1 cellular context compared by ENCODE assay signal in genomic region chr22:42519544-42520237, GRCh38.
TF ChIP-seq lines count a peak whose summit lies in the region.

TSS of gene RRP7A (minus strand) at chr22:42519796. CDS start at chr22:42519786, 10 bp downstream.

TF ChIP-seq in HepG2, 621 proteins besides CTCF, POLR2A, EP300 and RAD21 (continued from another document):
- TF ChIP-seq, protein P1, sequence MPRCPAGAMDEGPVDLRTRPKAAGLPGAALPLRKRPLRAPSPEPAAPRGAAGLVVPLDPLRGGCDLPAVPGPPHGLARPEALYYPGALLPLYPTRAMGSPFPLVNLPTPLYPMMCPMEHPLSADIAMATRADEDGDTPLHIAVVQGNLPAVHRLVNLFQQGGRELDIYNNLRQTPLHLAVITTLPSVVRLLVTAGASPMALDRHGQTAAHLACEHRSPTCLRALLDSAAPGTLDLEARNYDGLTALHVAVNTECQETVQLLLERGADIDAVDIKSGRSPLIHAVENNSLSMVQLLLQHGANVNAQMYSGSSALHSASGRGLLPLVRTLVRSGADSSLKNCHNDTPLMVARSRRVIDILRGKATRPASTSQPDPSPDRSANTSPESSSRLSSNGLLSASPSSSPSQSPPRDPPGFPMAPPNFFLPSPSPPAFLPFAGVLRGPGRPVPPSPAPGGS (CRISPR knock-in tag; IDR thresholded peaks at IDR 0.05) = no peak
- TF ChIP-seq, protein P2, sequence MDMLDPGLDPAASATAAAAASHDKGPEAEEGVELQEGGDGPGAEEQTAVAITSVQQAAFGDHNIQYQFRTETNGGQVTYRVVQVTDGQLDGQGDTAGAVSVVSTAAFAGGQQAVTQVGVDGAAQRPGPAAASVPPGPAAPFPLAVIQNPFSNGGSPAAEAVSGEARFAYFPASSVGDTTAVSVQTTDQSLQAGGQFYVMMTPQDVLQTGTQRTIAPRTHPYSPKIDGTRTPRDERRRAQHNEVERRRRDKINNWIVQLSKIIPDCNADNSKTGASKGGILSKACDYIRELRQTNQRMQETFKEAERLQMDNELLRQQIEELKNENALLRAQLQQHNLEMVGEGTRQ (IDR thresholded peaks at IDR 0.05; ENCODE audit: low read depth, low read length) = no peak
- TF ChIP-seq, protein P2 (CRISPR knock-in tag; IDR thresholded peaks at IDR 0.05; ENCODE audit: borderline replicate concordance) = no peak
- TF ChIP-seq NFE2 (CRISPR knock-in tag; IDR thresholded peaks at IDR 0.05) (no peak), ZSCAN9 (CRISPR knock-in tag; IDR thresholded peaks at IDR 0.05; ENCODE audit: borderline replicate concordance) (no peak), NFATC3 (CRISPR knock-in tag; IDR thresholded peaks at IDR 0.05) (no peak), MXI1 (IDR thresholded peaks at IDR 0.05; ENCODE audit: borderline replicate concordance, low read depth, low read length) (peak; percentile 14; the same call in 1 of the 3 replicates), ZNF749 (CRISPR knock-in tag; IDR thresholded peaks at IDR 0.05; ENCODE audit: borderline replicate concordance) (no peak), RFX1 (IDR thresholded peaks at IDR 0.05) (no peak), ZKSCAN5 (CRISPR knock-in tag; IDR thresholded peaks at IDR 0.05) (no peak), TMF1 (CRISPR knock-in tag; IDR thresholded peaks at IDR 0.05; ENCODE audit: low read depth) (no peak), ZBTB34 (CRISPR knock-in tag; IDR thresholded peaks at IDR 0.05) (no peak), AHDC1 (CRISPR knock-in tag; IDR thresholded peaks at IDR 0.05; ENCODE audit: borderline replicate concordance) (0 out of 2 replicates have a peak, but pooled peaks have one; percentile 4), MBD4 (IDR thresholded peaks at IDR 0.05; ENCODE audit: borderline replicate concordance, low read length) (no peak), MIER2 (CRISPR knock-in tag; IDR thresholded peaks at IDR 0.05) (no peak)
- TF ChIP-seq, protein P3, sequence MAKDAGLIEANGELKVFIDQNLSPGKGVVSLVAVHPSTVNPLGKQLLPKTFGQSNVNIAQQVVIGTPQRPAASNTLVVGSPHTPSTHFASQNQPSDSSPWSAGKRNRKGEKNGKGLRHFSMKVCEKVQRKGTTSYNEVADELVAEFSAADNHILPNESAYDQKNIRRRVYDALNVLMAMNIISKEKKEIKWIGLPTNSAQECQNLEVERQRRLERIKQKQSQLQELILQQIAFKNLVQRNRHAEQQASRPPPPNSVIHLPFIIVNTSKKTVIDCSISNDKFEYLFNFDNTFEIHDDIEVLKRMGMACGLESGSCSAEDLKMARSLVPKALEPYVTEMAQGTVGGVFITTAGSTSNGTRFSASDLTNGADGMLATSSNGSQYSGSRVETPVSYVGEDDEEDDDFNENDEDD (CRISPR knock-in tag; IDR thresholded peaks at IDR 0.05; ENCODE audit: borderline replicate concordance) = peak; percentile 58; the same call in 1 of the 2 replicates
TF ChIP-seq in HepG2: peak in this region for 75.
